8 cellular contexts compared by ENCODE assay signal in the genomic region with DNA sequence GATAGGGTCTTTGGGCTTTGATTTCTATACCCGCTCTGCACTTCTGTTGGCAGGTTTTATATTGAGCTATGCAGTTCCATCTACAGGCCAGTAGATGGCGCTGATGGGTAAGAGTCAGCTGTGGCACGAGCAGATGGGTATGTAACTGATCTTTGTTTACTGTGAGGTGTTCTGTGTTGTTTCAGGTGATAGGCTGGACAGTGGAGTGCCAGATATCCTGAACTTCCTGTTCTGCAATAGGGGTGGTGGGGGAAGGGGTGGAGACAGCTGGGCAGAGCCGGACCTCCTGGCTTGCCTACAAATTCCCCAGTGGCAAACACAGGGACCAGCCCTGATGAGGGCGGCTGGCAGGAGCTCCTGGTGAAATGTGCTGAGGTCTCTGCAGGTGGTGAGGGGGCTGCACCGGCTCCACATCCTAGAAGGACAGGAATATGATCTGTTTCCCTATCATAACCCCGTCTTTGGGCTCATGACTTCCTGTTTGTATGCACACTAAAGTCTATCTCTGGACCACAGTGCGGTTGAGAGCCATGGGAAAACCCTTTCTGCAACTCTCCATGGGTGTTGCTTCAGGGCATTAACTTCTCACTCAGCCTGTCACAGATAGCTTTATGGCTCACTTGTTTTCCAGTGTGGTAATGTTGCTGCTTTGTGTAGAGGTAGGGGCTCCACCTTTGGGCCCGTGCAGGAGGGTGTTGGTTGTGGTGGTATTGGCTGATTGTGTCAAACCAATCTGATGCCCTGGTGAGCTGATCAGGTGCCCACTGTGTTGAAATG. TPM values are rescaled to one million over a fixed set of nuclear protein-coding genes. Genes with fewer than 3 reads are reported as not detected.
DNase-seq lines count a peak whose midpoint lies in the region; ATAC-seq and TF ChIP-seq lines count a peak whose summit lies in the region.

No MANE protein-coding gene starts in this region.

- ATAC-seq in GM18870 (IDR thresholded peaks at IDR 0.05; ENCODE audit: unreplicated experiment) (peak; percentile 75), HG03159 (IDR thresholded peaks at IDR 0.05; ENCODE audit: unreplicated experiment) (peak; percentile 79), memory B cell (ENCODE audit: low read depth) (peak; percentile 91)
- peak; percentile 97 for ATAC-seq in stimulated activated naive CD8-positive, alpha-beta T cell treated with anti-CD3 and anti-CD28 coated beads, Interleukin-15, amount 100 ng/mL, for 72 hours

- H3K4me3 ChIP-seq in BE2C (ENCODE audit: low read depth, low read length) = no peak overlapping the region; the same call in 1 of the 2 replicates

- peaks cover 3% of the 10 kb centered on the region for H3K27me3 ChIP-seq in BE2C

- H3K4me1 Mint-ChIP-seq in memory B cell = peaks cover 5% of the 10 kb centered on the region
- H3K4me1 Mint-ChIP-seq in stimulated activated naive CD8-positive, alpha-beta T cell treated with anti-CD3 and anti-CD28 coated beads, Interleukin-15, amount 100 ng/mL, for 72 hours = peaks cover 6% of the 10 kb centered on the region

- peaks cover 6% of the 10 kb centered on the region for H3K27me3 Mint-ChIP-seq in memory B cell
- H3K27me3 Mint-ChIP-seq in stimulated activated naive CD8-positive, alpha-beta T cell treated with anti-CD3 and anti-CD28 coated beads, Interleukin-15, amount 100 ng/mL, for 72 hours = peaks cover 38% of the 10 kb centered on the region

- peaks cover 1% of the 10 kb centered on the region for H3K9me3 Mint-ChIP-seq in memory B cell
- no peaks in the 10 kb centered on the region for H3K9me3 Mint-ChIP-seq in stimulated activated naive CD8-positive, alpha-beta T cell treated with anti-CD3 and anti-CD28 coated beads, Interleukin-15, amount 100 ng/mL, for 72 hours

- H3K9me3 ChIP-seq in BE2C = no peaks in the 10 kb centered on the region

- H3K36me3 ChIP-seq in BE2C = no peaks in the 10 kb centered on the region

- peaks cover 4% of the 10 kb centered on the region; the same call in 1 of the 2 replicates for H3K4me1 ChIP-seq in BE2C

- DNase-seq in BE2C (peak; percentile 77), NCI-H345 (lab: John Stamatoyannopoulos, UW) (peak; percentile 65), memory B cell (ENCODE audit: low spot score in 2 of 2) (peak; percentile 55 to 61)
- peak; percentile 45 for DNase-seq in activated CD4-positive, CD25-positive, alpha-beta regulatory T cell treated with anti-CD3 and anti-CD28 coated beads, Interleukin-2, amount 50 U/mL, for 72 hours
- peak; percentile 22 for DNase-seq in effector CD8-positive, alpha-beta T cell (lab: John Stamatoyannopoulos, UW)
- peak; percentile 42 to 75 for DNase-seq in stimulated activated naive CD8-positive, alpha-beta T cell treated with anti-CD3 and anti-CD28 coated beads, Interleukin-15, amount 100 ng/mL, for 72 hours

- H3K4me3 Mint-ChIP-seq in memory B cell = no peak overlapping the region
- peak overlapping the region; percentile 26 to 63 for H3K4me3 Mint-ChIP-seq in stimulated activated naive CD8-positive, alpha-beta T cell treated with anti-CD3 and anti-CD28 coated beads, Interleukin-15, amount 100 ng/mL, for 72 hours

- H3K27ac Mint-ChIP-seq in memory B cell = no peak overlapping the region
- peak overlapping the region in 1 of 2 donors; percentile 81 for H3K27ac Mint-ChIP-seq in stimulated activated naive CD8-positive, alpha-beta T cell treated with anti-CD3 and anti-CD28 coated beads, Interleukin-15, amount 100 ng/mL, for 72 hours

- H3K36me3 Mint-ChIP-seq in memory B cell = no peaks in the 10 kb centered on the region

- TF ChIP-seq CTCF in BE2C (IDR thresholded peaks at IDR 0.05; ENCODE audit: low read depth, low read length) = peak; percentile 99

RNA-seq across cellular contexts. Expression of gene FAM98B, which starts 13.4 kb away (rescaled TPM):
- polyA plus RNA-seq in BE2C (2012; ENCODE audit: insufficient read depth, insufficient read length, low read depth) = 18.3 TPM

Comparison
In these comparisons a context has a peak if more than half of its experiments do, and no peak if none do; other contexts are left out.
1. DNase-seq: peak in every context shown above with its lines; median percentile 77 in BE2C; 65 in NCI-H345; 58 in stimulated activated naive CD8-positive, alpha-beta T cell treated with anti-CD3 and anti-CD28 coated beads, Interleukin-15, amount 100 ng/mL, for 72 hours; 58 in memory B cell; 45 in activated CD4-positive, CD25-positive, alpha-beta regulatory T cell treated with anti-CD3 and anti-CD28 coated beads, Interleukin-2, amount 50 U/mL, for 72 hours; 22 in effector CD8-positive, alpha-beta T cell.